Comparison of ENCODE assay signal across 18 cellular contexts in the genomic region with DNA sequence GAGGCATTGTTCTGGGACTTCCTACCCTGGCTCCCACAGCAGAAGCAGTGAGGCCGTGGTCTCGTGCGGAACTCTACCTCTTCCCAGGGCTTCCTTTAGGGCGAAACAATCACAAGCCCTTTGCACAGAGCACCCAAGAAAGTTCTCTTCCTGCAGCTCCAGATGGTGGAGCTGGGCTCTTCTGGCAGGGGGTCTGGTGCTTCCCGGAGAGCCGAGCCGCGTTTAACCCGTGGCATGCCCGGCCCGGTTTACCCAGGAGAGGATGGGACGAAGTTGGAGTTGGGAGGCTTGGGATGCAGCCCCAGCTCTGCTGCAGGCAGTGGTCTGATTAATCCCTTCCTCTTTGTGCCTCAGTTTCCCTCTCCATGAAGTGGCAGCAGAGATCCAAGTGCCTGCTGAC. TPM values are rescaled to one million over a fixed set of nuclear protein-coding genes. Genes with fewer than 3 reads are reported as not detected.
DNase-seq lines count a peak whose midpoint lies in the region; ATAC-seq lines count a peak whose summit lies in the region.
"Had no signal": no experiment of that assay in that cellular context is flagged by ENCODE, and none has a peak within 500 bp of the region (broad histone marks: within the 10 kb centered on the region; RNA-seq: fewer than 3 reads in every experiment).

No MANE protein-coding gene starts in this region.

- H3K36me3 Mint-ChIP-seq in activated CD4-positive, alpha-beta T cell treated with anti-CD3 and anti-CD28 coated beads, Interleukin-2, amount 10 ng/mL, durations not matched to agents 24 days and 14 days (ENCODE audit: low read depth): peaks cover 29% of the 10 kb centered on the region
- H3K36me3 Mint-ChIP-seq in CD4-positive, CD25-positive, alpha-beta regulatory T cell: peaks cover 23% of the 10 kb centered on the region
- H3K36me3 Mint-ChIP-seq in activated CD4-positive, alpha-beta memory T cell treated with anti-CD3 and anti-CD28 coated beads, Interleukin-2, amount 10 ng/mL, durations not matched to agents 7 days and 5 days (ENCODE audit: low read depth): peaks cover 40% of the 10 kb centered on the region
- H3K36me3 Mint-ChIP-seq in naive thymus-derived CD4-positive, alpha-beta T cell: peaks cover 7 to 34% (median 22%) of the 10 kb centered on the region in 5 donors

- no peaks in the 10 kb centered on the region for H3K9me3 Mint-ChIP-seq in activated CD4-positive, alpha-beta T cell treated with anti-CD3 and anti-CD28 coated beads, Interleukin-2, amount 10 ng/mL, durations not matched to agents 24 days and 14 days
- no peaks in the 10 kb centered on the region for H3K9me3 Mint-ChIP-seq in CD4-positive, CD25-positive, alpha-beta regulatory T cell
- no peaks in the 10 kb centered on the region for H3K9me3 Mint-ChIP-seq in activated CD4-positive, alpha-beta memory T cell treated with anti-CD3 and anti-CD28 coated beads, Interleukin-2, amount 10 ng/mL, durations not matched to agents 7 days and 5 days
- H3K9me3 Mint-ChIP-seq in naive thymus-derived CD4-positive, alpha-beta T cell: no peaks in the 10 kb centered on the region

- CTCF ChIA-PET in activated CD4-positive, alpha-beta memory T cell treated with anti-CD3 and anti-CD28 coated beads, Interleukin-2, amount 10 ng/mL, durations not matched to agents 7 days and 5 days (lab: Charles Lee): interaction anchor here (1.0 to 1.9 kb wide), 5 partner anchors 8 to 26 kb away, joined by 3 to 10 read pairs (median 7); a partner anchor contains a TSS
- CTCF ChIA-PET in naive thymus-derived CD4-positive, alpha-beta T cell (lab: Charles Lee): interaction anchor here (1.1 to 1.7 kb wide), 2 partner anchors 19 to 27 kb away, joined by 3 to 6 read pairs; a partner anchor contains a TSS

- DNase-seq in activated CD4-positive, alpha-beta T cell treated with anti-CD3 and anti-CD28 coated beads, Interleukin-2, amount 10 ng/mL, durations not matched to agents 24 days and 14 days: no peak
- no peak for DNase-seq in activated CD4-positive, alpha-beta T cell treated with anti-CD3 and anti-CD28 coated beads for 1 hour
- DNase-seq in CD4-positive, CD25-positive, alpha-beta regulatory T cell: no peak
- DNase-seq in activated CD4-positive, alpha-beta memory T cell treated with anti-CD3 and anti-CD28 coated beads, Interleukin-2, amount 10 ng/mL, durations not matched to agents 7 days and 5 days: no peak
- DNase-seq in naive thymus-derived CD4-positive, alpha-beta T cell: no peak
- DNase-seq in germinal center (ENCODE audit: low spot score): no peak
- no peak for DNase-seq in DMS153 treated with DMSO at 0.1 percent for 48 hours (lab: John Stamatoyannopoulos, UW; ENCODE audit: unreplicated experiment)
- DNase-seq: Calu3, kidney glomerular epithelial cell, NCI-H1694, NCI-H2171 treated with DMSO at 0.1 percent for 48 hours, SIG-M5, sigmoid colon, trophoblast cell had no signal

- H3K27me3 ChIP-seq in CD4-positive, CD25-positive, alpha-beta regulatory T cell (ENCODE audit: control insufficient read depth, insufficient read depth, low read length): no peaks in the 10 kb centered on the region
- no peaks in the 10 kb centered on the region for H3K27me3 ChIP-seq in naive thymus-derived CD4-positive, alpha-beta T cell (ENCODE audit: control insufficient read depth in 2 of 2, insufficient read depth in 2 of 2, low read length in 2 of 2)
- H3K27me3 ChIP-seq: sigmoid colon had no signal

- no peak overlapping the region for H3K4me3 Mint-ChIP-seq in activated CD4-positive, alpha-beta T cell treated with anti-CD3 and anti-CD28 coated beads, Interleukin-2, amount 10 ng/mL, durations not matched to agents 24 days and 14 days
- H3K4me3 Mint-ChIP-seq in CD4-positive, CD25-positive, alpha-beta regulatory T cell: peak overlapping the region in 3 of 4 donors; percentile 41 to 86 (median 51)
- no peak overlapping the region for H3K4me3 Mint-ChIP-seq in activated CD4-positive, alpha-beta memory T cell treated with anti-CD3 and anti-CD28 coated beads, Interleukin-2, amount 10 ng/mL, durations not matched to agents 7 days and 5 days
- H3K4me3 Mint-ChIP-seq in naive thymus-derived CD4-positive, alpha-beta T cell: peak overlapping the region in 7 of 10 donors; percentile 63 to 89 (median 78)

- H3K27me3 Mint-ChIP-seq in activated CD4-positive, alpha-beta T cell treated with anti-CD3 and anti-CD28 coated beads, Interleukin-2, amount 10 ng/mL, durations not matched to agents 24 days and 14 days: no peaks in the 10 kb centered on the region
- no peaks in the 10 kb centered on the region for H3K27me3 Mint-ChIP-seq in CD4-positive, CD25-positive, alpha-beta regulatory T cell
- no peaks in the 10 kb centered on the region for H3K27me3 Mint-ChIP-seq in activated CD4-positive, alpha-beta memory T cell treated with anti-CD3 and anti-CD28 coated beads, Interleukin-2, amount 10 ng/mL, durations not matched to agents 7 days and 5 days
- H3K27me3 Mint-ChIP-seq in naive thymus-derived CD4-positive, alpha-beta T cell: no peaks in the 10 kb centered on the region
- H3K27me3 Mint-ChIP-seq: progenitor cell of endocrine pancreas had no signal

- H3K27ac ChIP-seq in CD4-positive, CD25-positive, alpha-beta regulatory T cell (ENCODE audit: insufficient read depth, low read length, poor library complexity, severe bottlenecking): peak overlapping the region; percentile 86
- peak overlapping the region; percentile 88 for H3K27ac ChIP-seq in naive thymus-derived CD4-positive, alpha-beta T cell (ENCODE audit: low read depth, low read length)
- H3K27ac ChIP-seq: neutrophil, sigmoid colon had no signal

- no peaks in the 10 kb centered on the region for H3K9me3 ChIP-seq in CD4-positive, CD25-positive, alpha-beta regulatory T cell (ENCODE audit: control insufficient read depth in 2 of 2, low read length in 2 of 2)
- H3K9me3 ChIP-seq in naive thymus-derived CD4-positive, alpha-beta T cell (ENCODE audit: control insufficient read depth in 2 of 3, low read length in 3 of 3): no peaks in the 10 kb centered on the region
- H3K9me3 ChIP-seq: HAP-1, neutrophil, sigmoid colon had no signal

- peak overlapping the region; percentile 93 for H3K27ac Mint-ChIP-seq in activated CD4-positive, alpha-beta T cell treated with anti-CD3 and anti-CD28 coated beads, Interleukin-2, amount 10 ng/mL, durations not matched to agents 24 days and 14 days
- peak overlapping the region; percentile 93 to 99 (median 97) for H3K27ac Mint-ChIP-seq in CD4-positive, CD25-positive, alpha-beta regulatory T cell
- peak overlapping the region; percentile 98 for H3K27ac Mint-ChIP-seq in activated CD4-positive, alpha-beta memory T cell treated with anti-CD3 and anti-CD28 coated beads, Interleukin-2, amount 10 ng/mL, durations not matched to agents 7 days and 5 days
- peak overlapping the region; percentile 89 to 99 (median 97) for H3K27ac Mint-ChIP-seq in naive thymus-derived CD4-positive, alpha-beta T cell
- H3K27ac Mint-ChIP-seq: progenitor cell of endocrine pancreas had no signal

- peaks cover 25% of the 10 kb centered on the region for H3K36me3 ChIP-seq in CD4-positive, CD25-positive, alpha-beta regulatory T cell (ENCODE audit: control insufficient read depth, insufficient read depth, low read length)
- H3K36me3 ChIP-seq in naive thymus-derived CD4-positive, alpha-beta T cell (ENCODE audit: control insufficient read depth in 2 of 3, insufficient read depth in 3 of 3, low read length in 3 of 3): peaks cover 0 to 30% (median 14%) of the 10 kb centered on the region in 3 experiments

- ATAC-seq in CD4-positive, CD25-positive, alpha-beta regulatory T cell (ENCODE audit: low read depth in 2 of 2): no peak
- ATAC-seq in naive thymus-derived CD4-positive, alpha-beta T cell: no peak
- no peak for ATAC-seq in HG03159 (IDR thresholded peaks at IDR 0.05; ENCODE audit: unreplicated experiment)

- intact Hi-C loops in activated CD4-positive, alpha-beta T cell treated with anti-CD3 and anti-CD28 coated beads, Interleukin-2, amount 10 ng/mL, durations not matched to agents 24 days and 14 days (cut with micrococcal nuclease): loop anchor here (1.0 kb wide), 1 partner anchor 26 kb away; a partner anchor contains a TSS
- intact Hi-C loops in naive thymus-derived CD4-positive, alpha-beta T cell (cut with micrococcal nuclease): loop anchor here (1.0 to 10.0 kb wide), 7 partner anchors 8 to 1218 kb away; a partner anchor contains a TSS

- POLR2A ChIA-PET in activated CD4-positive, alpha-beta memory T cell treated with anti-CD3 and anti-CD28 coated beads, Interleukin-2, amount 10 ng/mL, durations not matched to agents 7 days and 5 days (lab: Charles Lee): interaction anchor here (0.8 to 2.3 kb wide), 9 partner anchors 8 to 459 kb away, joined by 3 to 27 read pairs (median 6); a partner anchor contains a TSS
- POLR2A ChIA-PET in naive thymus-derived CD4-positive, alpha-beta T cell (lab: Charles Lee): interaction anchor here (0.5 to 2.8 kb wide), 11 partner anchors 9 to 622 kb away, joined by 3 to 27 read pairs (median 7); a partner anchor contains a TSS

- peaks cover 60% of the 10 kb centered on the region for H3K4me1 ChIP-seq in CD4-positive, CD25-positive, alpha-beta regulatory T cell (ENCODE audit: control insufficient read depth, insufficient read depth, low read length, poor library complexity, severe bottlenecking)
- H3K4me1 ChIP-seq in naive thymus-derived CD4-positive, alpha-beta T cell (ENCODE audit: control insufficient read depth in 2 of 2, insufficient read depth in 2 of 2, low read length in 2 of 2): peaks cover 61 to 85% of the 10 kb centered on the region in 2 donors
- H3K4me1 ChIP-seq: HAP-1, sigmoid colon had no signal

- H3K4me1 Mint-ChIP-seq in activated CD4-positive, alpha-beta T cell treated with anti-CD3 and anti-CD28 coated beads, Interleukin-2, amount 10 ng/mL, durations not matched to agents 24 days and 14 days: peaks cover 55% of the 10 kb centered on the region
- peaks cover 11 to 75% (median 39%) of the 10 kb centered on the region in 4 donors for H3K4me1 Mint-ChIP-seq in CD4-positive, CD25-positive, alpha-beta regulatory T cell
- H3K4me1 Mint-ChIP-seq in activated CD4-positive, alpha-beta memory T cell treated with anti-CD3 and anti-CD28 coated beads, Interleukin-2, amount 10 ng/mL, durations not matched to agents 7 days and 5 days: peaks cover 73% of the 10 kb centered on the region
- peaks cover 44 to 96% (median 85%) of the 10 kb centered on the region in 7 donors for H3K4me1 Mint-ChIP-seq in naive thymus-derived CD4-positive, alpha-beta T cell

- no peak overlapping the region for H3K4me3 ChIP-seq in CD4-positive, CD25-positive, alpha-beta regulatory T cell (ENCODE audit: low read depth, low read length)
- peak overlapping the region; percentile 8 for H3K4me3 ChIP-seq in naive thymus-derived CD4-positive, alpha-beta T cell (ENCODE audit: low read length)
- H3K4me3 ChIP-seq: HAP-1, sigmoid colon had no signal

RNA-seq across cellular contexts. Expression of a gene that starts 9.0 kb away (rescaled TPM):
- total RNA-seq in activated CD4-positive, alpha-beta T cell treated with anti-CD3 and anti-CD28 coated beads, Interleukin-2, amount 10 ng/mL, durations not matched to agents 24 days and 14 days: 43.5 and 46.7 TPM in 2 replicates
- 45.9 TPM for total RNA-seq in CD4-positive, CD25-positive, alpha-beta regulatory T cell
- polyA plus RNA-seq in CD4-positive, CD25-positive, alpha-beta regulatory T cell: 100 to 1,000 TPM; 150 to 183 (median 164) TPM
- total RNA-seq in activated CD4-positive, alpha-beta memory T cell treated with anti-CD3 and anti-CD28 coated beads, Interleukin-2, amount 10 ng/mL, durations not matched to agents 7 days and 5 days: 10 to 100 TPM; 48.8 to 52.3 TPM
- 10 to 100 TPM; 32.7 to 84.0 (median 55.4) TPM for total RNA-seq in naive thymus-derived CD4-positive, alpha-beta T cell
- 100 to 1,000 TPM; 199 to 240 TPM for polyA plus RNA-seq in naive thymus-derived CD4-positive, alpha-beta T cell

RNA-seq across cellular contexts. Expression of a gene that starts 26.6 kb away (rescaled TPM):
- 16.6 and 18.3 TPM in 2 replicates for total RNA-seq in activated CD4-positive, alpha-beta T cell treated with anti-CD3 and anti-CD28 coated beads, Interleukin-2, amount 10 ng/mL, durations not matched to agents 24 days and 14 days
- total RNA-seq in CD4-positive, CD25-positive, alpha-beta regulatory T cell: 32.8 TPM
- polyA plus RNA-seq in CD4-positive, CD25-positive, alpha-beta regulatory T cell: 1 to 10 TPM; 5.3 to 7.6 (median 6.6) TPM
- 10 to 100 TPM; 31.4 to 32.5 TPM for total RNA-seq in activated CD4-positive, alpha-beta memory T cell treated with anti-CD3 and anti-CD28 coated beads, Interleukin-2, amount 10 ng/mL, durations not matched to agents 7 days and 5 days
- total RNA-seq in naive thymus-derived CD4-positive, alpha-beta T cell: 100 to 1,000 TPM in 2 of 5 experiments, 10 to 100 TPM in 3; 36.9 to 112 (median 41.8) TPM
- 10 to 100 TPM in 1 of 2 donors, 1 to 10 TPM in 1; 9.1 to 11.7 TPM for polyA plus RNA-seq in naive thymus-derived CD4-positive, alpha-beta T cell

Comparison
In these comparisons a context has a peak if more than half of its experiments do, and no peak if none do; other contexts are left out.
1. H3K4me3 Mint-ChIP-seq: peak in CD4-positive, CD25-positive, alpha-beta regulatory T cell (3 of 4) and naive thymus-derived CD4-positive, alpha-beta T cell (7 of 10); none in activated CD4-positive, alpha-beta T cell treated with anti-CD3 and anti-CD28 coated beads, Interleukin-2, amount 10 ng/mL, durations not matched to agents 24 days and 14 days (single experiment) and activated CD4-positive, alpha-beta memory T cell treated with anti-CD3 and anti-CD28 coated beads, Interleukin-2, amount 10 ng/mL, durations not matched to agents 7 days and 5 days (single experiment).
2. Peak in every context shown above with its lines, with median percentiles within 50 percentile points of each other: H3K27ac Mint-ChIP-seq.